In the genomic region with DNA sequence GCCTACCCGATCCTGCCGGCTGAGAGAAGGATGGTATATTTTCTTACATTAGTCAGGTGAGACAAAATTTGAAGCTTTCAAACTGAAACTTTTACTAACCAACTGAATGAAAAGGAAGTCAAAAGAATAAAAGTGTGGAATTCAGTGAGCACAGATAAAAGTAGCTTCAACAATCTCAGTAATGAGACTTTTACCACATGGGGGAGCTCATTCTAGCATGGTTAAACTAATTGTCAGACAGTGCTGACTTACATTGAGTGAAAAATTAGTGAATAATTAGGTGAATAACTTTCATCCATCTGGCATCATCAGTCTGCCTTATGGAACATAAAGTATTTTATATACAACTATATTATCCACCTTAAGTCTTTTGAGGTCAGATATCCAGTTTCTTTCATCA, we compare ENCODE assay signal across 13 cellular contexts. TPM values are rescaled to one million over a fixed set of nuclear protein-coding genes. Genes with fewer than 3 reads are reported as not detected.
DNase-seq lines count a peak whose midpoint lies in the region; ATAC-seq, FAIRE-seq and TF ChIP-seq lines count a peak whose summit lies in the region.
"Had no signal": no experiment of that assay in that cellular context is flagged by ENCODE, and none has a peak within 500 bp of the region (broad histone marks: within the 10 kb centered on the region; RNA-seq: fewer than 3 reads in every experiment).

No MANE protein-coding gene starts in this region.

- no peaks in the 10 kb centered on the region for H3K36me3 Mint-ChIP-seq in T-helper 17 cell (ENCODE audit: low read depth)
- H3K36me3 Mint-ChIP-seq: brain had no signal

- ATAC-seq in GM21786 (IDR thresholded peaks at IDR 0.05; ENCODE audit: unreplicated experiment) (no peak), T-helper 17 cell (no peak), HG02571 (IDR thresholded peaks at IDR 0.05; ENCODE audit: unreplicated experiment) (no peak)

- no peak overlapping the region for H3K4me3 Mint-ChIP-seq in T-helper 17 cell
- H3K4me3 Mint-ChIP-seq: brain had no signal

- H3K27me3 Mint-ChIP-seq in T-helper 17 cell, result peaks cover 49% of the 10 kb centered on the region
- H3K27me3 Mint-ChIP-seq: brain had no signal

- CTCF ChIA-PET in GM10248 (lab: Yijun Ruan, JAX), result interaction anchor here (0.7 to 4.0 kb wide), 11 partner anchors 9 to 159 kb away, joined by 3 to 48 read pairs (median 6); partner anchors contain the start of genes FAM237B, GTPBP10 and STEAP1

- POLR2A ChIA-PET in GM10248 (lab: Yijun Ruan, JAX), result no interaction called here

- peak; percentile 17 for TF ChIP-seq CTCF in GM10248 (IDR thresholded peaks at IDR 0.05; ENCODE audit: control extremely low read depth, extremely low read depth, low read depth, missing control alignments)
- TF ChIP-seq CTCF in LNCAP (IDR thresholded peaks at IDR 0.05), result peak; percentile 39; the same call in 1 of the 2 replicates
- peak; percentile 33 for TF ChIP-seq CTCF in astrocyte of the spinal cord (IDR thresholded peaks at IDR 0.05; ENCODE audit: low read depth, low read length)

- no peak overlapping the region for H3K27ac Mint-ChIP-seq in T-helper 17 cell
- H3K27ac Mint-ChIP-seq: brain had no signal

- no peaks in the 10 kb centered on the region for H3K4me1 Mint-ChIP-seq in T-helper 17 cell
- H3K4me1 Mint-ChIP-seq: brain had no signal

- in situ Hi-C loops in astrocyte of the spinal cord (cut with HindIII; ENCODE audit: low sequenced_read_pairs), result no loop called here

- no peaks in the 10 kb centered on the region for H3K9me3 ChIP-seq in T-helper 17 cell (ENCODE audit: control insufficient read depth, low read length, poor library complexity, severe bottlenecking)

- FAIRE-seq in GM19239 (lab: Jason Lieb, UNC), result no peak

- DNase-seq in GM10248 (ENCODE audit: extremely low spot score) (no peak), astrocyte of the spinal cord (ENCODE audit: low read depth, low spot score) (no peak), medulla oblongata (ENCODE audit: extremely low spot score) (peak; percentile 21), GM19239 (ENCODE audit: insufficient read length, low spot score) (no peak), T-helper 17 cell (no peak)
- DNase-seq: activated CD4-positive, alpha-beta T cell treated with anti-CD3 and anti-CD28 coated beads, Interleukin-2, amount 50 U/mL, for 48 hours; nucleus accumbens had no signal

- no peak overlapping the region for H3K4me3 ChIP-seq in astrocyte of the spinal cord (ENCODE audit: low read depth, low read length)

RNA-seq across cellular contexts. Expression of gene FAM237B, which starts 8.4 kb away (rescaled TPM):
- not detected for total RNA-seq in T-helper 17 cell
- total RNA-seq: H4, HT1080 had no signal

RNA-seq across cellular contexts. Expression of gene GTPBP10, which starts 33.8 kb away (rescaled TPM):
- total RNA-seq in T-helper 17 cell, result 10 to 100 TPM; 15.4 to 19.9 TPM
